In the genomic region with DNA sequence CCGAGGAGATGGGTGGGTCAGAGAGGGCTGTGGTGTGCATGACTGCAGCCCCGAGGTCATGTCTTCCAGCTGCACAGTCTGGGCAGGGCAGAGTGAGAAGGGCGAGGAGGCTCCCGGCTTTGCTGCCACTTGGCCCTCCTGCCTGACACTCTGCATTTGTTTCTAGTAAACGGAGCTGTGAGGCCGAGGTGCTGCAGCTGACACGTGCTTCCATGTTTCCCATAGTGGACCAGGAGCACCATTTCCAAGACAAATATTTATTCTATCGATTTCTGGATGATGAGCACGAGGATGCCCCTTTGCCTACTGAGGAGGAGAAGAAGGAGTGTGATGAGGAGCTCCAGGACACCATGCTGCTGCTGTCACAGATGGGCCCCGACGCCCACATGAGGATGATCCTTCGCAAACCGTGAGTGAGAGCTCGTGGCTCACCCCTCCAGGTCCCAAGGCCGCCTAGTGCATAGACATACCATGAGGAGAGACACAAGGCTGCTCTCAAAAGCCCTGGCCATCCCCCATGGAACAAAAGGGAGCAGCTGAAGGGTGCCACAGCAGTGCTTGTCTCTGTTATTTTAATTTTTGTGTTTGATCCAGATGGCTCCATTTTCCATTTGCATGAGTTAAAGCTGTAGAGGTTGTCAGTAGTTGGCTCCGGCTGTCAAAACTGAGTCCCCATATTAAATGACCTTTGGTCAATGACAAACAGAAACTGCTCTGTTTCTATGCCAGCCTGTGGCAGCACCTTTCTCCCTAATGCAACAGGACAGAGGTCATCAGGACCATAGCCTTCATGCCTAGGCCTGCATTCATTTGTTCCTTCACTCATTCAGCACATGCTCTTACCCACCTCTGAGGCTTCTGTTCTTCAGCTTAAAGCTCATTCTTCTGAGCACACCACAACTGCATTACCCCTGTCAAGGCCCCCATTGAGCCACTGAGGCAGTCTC, we compare ENCODE assay signal across 1 cellular context.
TF ChIP-seq lines count a peak whose summit lies in the region.

No MANE protein-coding gene starts in this region.

TF ChIP-seq in HepG2, 621 proteins besides CTCF, POLR2A, EP300 and RAD21 (continued from another document and continues in another):
- TF ChIP-seq, protein P1, sequence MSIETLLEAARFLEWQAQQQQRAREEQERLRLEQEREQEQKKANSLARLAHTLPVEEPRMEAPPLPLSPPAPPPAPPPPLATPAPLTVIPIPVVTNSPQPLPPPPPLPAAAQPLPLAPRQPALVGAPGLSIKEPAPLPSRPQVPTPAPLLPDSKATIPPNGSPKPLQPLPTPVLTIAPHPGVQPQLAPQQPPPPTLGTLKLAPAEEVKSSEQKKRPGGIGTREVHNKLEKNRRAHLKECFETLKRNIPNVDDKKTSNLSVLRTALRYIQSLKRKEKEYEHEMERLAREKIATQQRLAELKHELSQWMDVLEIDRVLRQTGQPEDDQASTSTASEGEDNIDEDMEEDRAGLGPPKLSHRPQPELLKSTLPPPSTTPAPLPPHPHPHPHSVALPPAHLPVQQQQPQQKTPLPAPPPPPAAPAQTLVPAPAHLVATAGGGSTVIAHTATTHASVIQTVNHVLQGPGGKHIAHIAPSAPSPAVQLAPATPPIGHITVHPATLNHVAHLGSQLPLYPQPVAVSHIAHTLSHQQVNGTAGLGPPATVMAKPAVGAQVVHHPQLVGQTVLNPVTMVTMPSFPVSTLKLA (IDR thresholded peaks at IDR 0.05), result peak; percentile 69
- TF ChIP-seq ZNF713 (CRISPR knock-in tag; IDR thresholded peaks at IDR 0.05) (no peak), FOXC1 (CRISPR knock-in tag; IDR thresholded peaks at IDR 0.05; ENCODE audit: borderline replicate concordance) (peak; percentile 19; the same call in 1 of the 2 replicates), ZNF724P (CRISPR knock-in tag; IDR thresholded peaks at IDR 0.05; ENCODE audit: borderline replicate concordance) (0 out of 2 replicates have a peak, but pooled peaks have one; percentile 60), MYC (CRISPR knock-in tag; IDR thresholded peaks at IDR 0.05; ENCODE audit: borderline replicate concordance) (peak; percentile 79; the same call in 1 of the 2 replicates), ZNF83 (CRISPR knock-in tag; IDR thresholded peaks at IDR 0.05; ENCODE audit: borderline replicate concordance) (no peak), ZNF329 (CRISPR knock-in tag; IDR thresholded peaks at IDR 0.05; ENCODE audit: low read depth) (0 out of 2 replicates have a peak, but pooled peaks have one; percentile 31), FOXO1 (CRISPR knock-in tag; IDR thresholded peaks at IDR 0.05) (peak; percentile 65), RARA (CRISPR knock-in tag; IDR thresholded peaks at IDR 0.05) (peak; percentile 52), ZBTB7B (CRISPR knock-in tag; IDR thresholded peaks at IDR 0.05) (no peak), ZNF274 (CRISPR knock-in tag; IDR thresholded peaks at IDR 0.05) (0 out of 2 replicates have a peak, but pooled peaks have one; percentile 62), ZFP36L1 (CRISPR knock-in tag; IDR thresholded peaks at IDR 0.05) (no peak), SOX5 (CRISPR knock-in tag; IDR thresholded peaks at IDR 0.05; ENCODE audit: borderline replicate concordance) (peak; percentile 50; the same call in 1 of the 2 replicates), ZNF607 (CRISPR knock-in tag; IDR thresholded peaks at IDR 0.05; ENCODE audit: borderline replicate concordance) (peak; percentile 72; the same call in 1 of the 2 replicates), FOXP1 (IDR thresholded peaks at IDR 0.05) (no peak), FOXP1 (CRISPR knock-in tag; IDR thresholded peaks at IDR 0.05) (peak; percentile 61), HOXA3 (CRISPR knock-in tag; IDR thresholded peaks at IDR 0.05) (peak; percentile 61; the same call in 1 of the 2 replicates), KDM5B (CRISPR knock-in tag; IDR thresholded peaks at IDR 0.05; ENCODE audit: borderline replicate concordance) (0 out of 2 replicates have a peak, but pooled peaks have one; percentile 66), NFYB (CRISPR knock-in tag; IDR thresholded peaks at IDR 0.05) (no peak), ZNF563 (CRISPR knock-in tag; IDR thresholded peaks at IDR 0.05) (no peak), KMT2B (CRISPR knock-in tag; IDR thresholded peaks at IDR 0.05) (no peak; the same call in 1 of the 2 replicates)
- TF ChIP-seq, protein P2, sequence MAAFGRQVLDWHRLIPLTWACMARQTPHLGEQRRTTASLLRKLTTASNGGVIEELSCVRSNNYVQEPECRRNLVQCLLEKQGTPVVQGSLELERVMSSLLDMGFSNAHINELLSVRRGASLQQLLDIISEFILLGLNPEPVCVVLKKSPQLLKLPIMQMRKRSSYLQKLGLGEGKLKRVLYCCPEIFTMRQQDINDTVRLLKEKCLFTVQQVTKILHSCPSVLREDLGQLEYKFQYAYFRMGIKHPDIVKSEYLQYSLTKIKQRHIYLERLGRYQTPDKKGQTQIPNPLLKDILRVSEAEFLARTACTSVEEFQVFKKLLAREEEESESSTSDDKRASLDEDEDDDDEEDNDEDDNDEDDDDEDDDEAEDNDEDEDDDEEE (CRISPR knock-in tag; IDR thresholded peaks at IDR 0.05), result 0 out of 2 replicates have a peak, but pooled peaks have one; percentile 42
- TF ChIP-seq, protein P3, sequence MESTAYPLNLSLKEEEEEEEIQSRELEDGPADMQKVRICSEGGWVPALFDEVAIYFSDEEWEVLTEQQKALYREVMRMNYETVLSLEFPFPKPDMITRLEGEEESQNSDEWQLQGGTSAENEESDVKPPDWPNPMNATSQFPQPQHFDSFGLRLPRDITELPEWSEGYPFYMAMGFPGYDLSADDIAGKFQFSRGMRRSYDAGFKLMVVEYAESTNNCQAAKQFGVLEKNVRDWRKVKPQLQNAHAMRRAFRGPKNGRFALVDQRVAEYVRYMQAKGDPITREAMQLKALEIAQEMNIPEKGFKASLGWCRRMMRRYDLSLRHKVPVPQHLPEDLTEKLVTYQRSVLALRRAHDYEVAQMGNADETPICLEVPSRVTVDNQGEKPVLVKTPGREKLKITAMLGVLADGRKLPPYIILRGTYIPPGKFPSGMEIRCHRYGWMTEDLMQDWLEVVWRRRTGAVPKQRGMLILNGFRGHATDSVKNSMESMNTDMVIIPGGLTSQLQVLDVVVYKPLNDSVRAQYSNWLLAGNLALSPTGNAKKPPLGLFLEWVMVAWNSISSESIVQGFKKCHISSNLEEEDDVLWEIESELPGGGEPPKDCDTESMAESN (CRISPR knock-in tag; conservative IDR thresholded peaks at IDR 0.05), result peak; percentile 71; the same call in 1 of the 2 replicates
- TF ChIP-seq, protein P4, sequence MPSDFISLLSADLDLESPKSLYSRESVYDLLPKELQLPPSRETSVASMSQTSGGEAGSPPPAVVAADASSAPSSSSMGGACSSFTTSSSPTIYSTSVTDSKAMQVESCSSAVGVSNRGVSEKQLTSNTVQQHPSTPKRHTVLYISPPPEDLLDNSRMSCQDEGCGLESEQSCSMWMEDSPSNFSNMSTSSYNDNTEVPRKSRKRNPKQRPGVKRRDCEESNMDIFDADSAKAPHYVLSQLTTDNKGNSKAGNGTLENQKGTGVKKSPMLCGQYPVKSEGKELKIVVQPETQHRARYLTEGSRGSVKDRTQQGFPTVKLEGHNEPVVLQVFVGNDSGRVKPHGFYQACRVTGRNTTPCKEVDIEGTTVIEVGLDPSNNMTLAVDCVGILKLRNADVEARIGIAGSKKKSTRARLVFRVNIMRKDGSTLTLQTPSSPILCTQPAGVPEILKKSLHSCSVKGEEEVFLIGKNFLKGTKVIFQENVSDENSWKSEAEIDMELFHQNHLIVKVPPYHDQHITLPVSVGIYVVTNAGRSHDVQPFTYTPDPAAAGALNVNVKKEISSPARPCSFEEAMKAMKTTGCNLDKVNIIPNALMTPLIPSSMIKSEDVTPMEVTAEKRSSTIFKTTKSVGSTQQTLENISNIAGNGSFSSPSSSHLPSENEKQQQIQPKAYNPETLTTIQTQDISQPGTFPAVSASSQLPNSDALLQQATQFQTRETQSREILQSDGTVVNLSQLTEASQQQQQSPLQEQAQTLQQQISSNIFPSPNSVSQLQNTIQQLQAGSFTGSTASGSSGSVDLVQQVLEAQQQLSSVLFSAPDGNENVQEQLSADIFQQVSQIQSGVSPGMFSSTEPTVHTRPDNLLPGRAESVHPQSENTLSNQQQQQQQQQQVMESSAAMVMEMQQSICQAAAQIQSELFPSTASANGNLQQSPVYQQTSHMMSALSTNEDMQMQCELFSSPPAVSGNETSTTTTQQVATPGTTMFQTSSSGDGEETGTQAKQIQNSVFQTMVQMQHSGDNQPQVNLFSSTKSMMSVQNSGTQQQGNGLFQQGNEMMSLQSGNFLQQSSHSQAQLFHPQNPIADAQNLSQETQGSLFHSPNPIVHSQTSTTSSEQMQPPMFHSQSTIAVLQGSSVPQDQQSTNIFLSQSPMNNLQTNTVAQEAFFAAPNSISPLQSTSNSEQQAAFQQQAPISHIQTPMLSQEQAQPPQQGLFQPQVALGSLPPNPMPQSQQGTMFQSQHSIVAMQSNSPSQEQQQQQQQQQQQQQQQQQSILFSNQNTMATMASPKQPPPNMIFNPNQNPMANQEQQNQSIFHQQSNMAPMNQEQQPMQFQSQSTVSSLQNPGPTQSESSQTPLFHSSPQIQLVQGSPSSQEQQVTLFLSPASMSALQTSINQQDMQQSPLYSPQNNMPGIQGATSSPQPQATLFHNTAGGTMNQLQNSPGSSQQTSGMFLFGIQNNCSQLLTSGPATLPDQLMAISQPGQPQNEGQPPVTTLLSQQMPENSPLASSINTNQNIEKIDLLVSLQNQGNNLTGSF (CRISPR knock-in tag; IDR thresholded peaks at IDR 0.05), result 0 out of 2 replicates have a peak, but pooled peaks have one; percentile 51
- TF ChIP-seq, protein P5, sequence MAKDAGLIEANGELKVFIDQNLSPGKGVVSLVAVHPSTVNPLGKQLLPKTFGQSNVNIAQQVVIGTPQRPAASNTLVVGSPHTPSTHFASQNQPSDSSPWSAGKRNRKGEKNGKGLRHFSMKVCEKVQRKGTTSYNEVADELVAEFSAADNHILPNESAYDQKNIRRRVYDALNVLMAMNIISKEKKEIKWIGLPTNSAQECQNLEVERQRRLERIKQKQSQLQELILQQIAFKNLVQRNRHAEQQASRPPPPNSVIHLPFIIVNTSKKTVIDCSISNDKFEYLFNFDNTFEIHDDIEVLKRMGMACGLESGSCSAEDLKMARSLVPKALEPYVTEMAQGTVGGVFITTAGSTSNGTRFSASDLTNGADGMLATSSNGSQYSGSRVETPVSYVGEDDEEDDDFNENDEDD (CRISPR knock-in tag; IDR thresholded peaks at IDR 0.05; ENCODE audit: borderline replicate concordance), result peak; percentile 56; the same call in 1 of the 2 replicates
- TF ChIP-seq, protein P6, sequence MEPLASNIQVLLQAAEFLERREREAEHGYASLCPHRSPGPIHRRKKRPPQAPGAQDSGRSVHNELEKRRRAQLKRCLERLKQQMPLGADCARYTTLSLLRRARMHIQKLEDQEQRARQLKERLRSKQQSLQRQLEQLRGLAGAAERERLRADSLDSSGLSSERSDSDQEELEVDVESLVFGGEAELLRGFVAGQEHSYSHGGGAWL (CRISPR knock-in tag; IDR thresholded peaks at IDR 0.05), result 0 out of 2 replicates have a peak, but pooled peaks have one; percentile 20
- TF ChIP-seq, protein P7, sequence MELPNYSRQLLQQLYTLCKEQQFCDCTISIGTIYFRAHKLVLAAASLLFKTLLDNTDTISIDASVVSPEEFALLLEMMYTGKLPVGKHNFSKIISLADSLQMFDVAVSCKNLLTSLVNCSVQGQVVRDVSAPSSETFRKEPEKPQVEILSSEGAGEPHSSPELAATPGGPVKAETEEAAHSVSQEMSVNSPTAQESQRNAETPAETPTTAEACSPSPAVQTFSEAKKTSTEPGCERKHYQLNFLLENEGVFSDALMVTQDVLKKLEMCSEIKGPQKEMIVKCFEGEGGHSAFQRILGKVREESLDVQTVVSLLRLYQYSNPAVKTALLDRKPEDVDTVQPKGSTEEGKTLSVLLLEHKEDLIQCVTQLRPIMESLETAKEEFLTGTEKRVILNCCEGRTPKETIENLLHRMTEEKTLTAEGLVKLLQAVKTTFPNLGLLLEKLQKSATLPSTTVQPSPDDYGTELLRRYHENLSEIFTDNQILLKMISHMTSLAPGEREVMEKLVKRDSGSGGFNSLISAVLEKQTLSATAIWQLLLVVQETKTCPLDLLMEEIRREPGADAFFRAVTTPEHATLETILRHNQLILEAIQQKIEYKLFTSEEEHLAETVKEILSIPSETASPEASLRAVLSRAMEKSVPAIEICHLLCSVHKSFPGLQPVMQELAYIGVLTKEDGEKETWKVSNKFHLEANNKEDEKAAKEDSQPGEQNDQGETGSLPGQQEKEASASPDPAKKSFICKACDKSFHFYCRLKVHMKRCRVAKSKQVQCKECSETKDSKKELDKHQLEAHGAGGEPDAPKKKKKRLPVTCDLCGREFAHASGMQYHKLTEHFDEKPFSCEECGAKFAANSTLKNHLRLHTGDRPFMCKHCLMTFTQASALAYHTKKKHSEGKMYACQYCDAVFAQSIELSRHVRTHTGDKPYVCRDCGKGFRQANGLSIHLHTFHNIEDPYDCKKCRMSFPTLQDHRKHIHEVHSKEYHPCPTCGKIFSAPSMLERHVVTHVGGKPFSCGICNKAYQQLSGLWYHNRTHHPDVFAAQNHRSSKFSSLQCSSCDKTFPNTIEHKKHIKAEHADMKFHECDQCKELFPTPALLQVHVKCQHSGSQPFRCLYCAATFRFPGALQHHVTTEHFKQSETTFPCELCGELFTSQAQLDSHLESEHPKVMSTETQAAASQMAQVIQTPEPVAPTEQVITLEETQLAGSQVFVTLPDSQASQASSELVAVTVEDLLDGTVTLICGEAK (IDR thresholded peaks at IDR 0.05), result no peak
- TF ChIP-seq, protein P7 (CRISPR knock-in tag; IDR thresholded peaks at IDR 0.05), result peak; percentile 62
- TF ChIP-seq, protein P8, sequence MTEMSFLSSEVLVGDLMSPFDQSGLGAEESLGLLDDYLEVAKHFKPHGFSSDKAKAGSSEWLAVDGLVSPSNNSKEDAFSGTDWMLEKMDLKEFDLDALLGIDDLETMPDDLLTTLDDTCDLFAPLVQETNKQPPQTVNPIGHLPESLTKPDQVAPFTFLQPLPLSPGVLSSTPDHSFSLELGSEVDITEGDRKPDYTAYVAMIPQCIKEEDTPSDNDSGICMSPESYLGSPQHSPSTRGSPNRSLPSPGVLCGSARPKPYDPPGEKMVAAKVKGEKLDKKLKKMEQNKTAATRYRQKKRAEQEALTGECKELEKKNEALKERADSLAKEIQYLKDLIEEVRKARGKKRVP (CRISPR knock-in tag; IDR thresholded peaks at IDR 0.05), result peak in 1 of 2 experiments; percentile 23; a peak in 2 of 4 replicates
